1 cellular context compared by ENCODE assay signal in the genomic region with DNA sequence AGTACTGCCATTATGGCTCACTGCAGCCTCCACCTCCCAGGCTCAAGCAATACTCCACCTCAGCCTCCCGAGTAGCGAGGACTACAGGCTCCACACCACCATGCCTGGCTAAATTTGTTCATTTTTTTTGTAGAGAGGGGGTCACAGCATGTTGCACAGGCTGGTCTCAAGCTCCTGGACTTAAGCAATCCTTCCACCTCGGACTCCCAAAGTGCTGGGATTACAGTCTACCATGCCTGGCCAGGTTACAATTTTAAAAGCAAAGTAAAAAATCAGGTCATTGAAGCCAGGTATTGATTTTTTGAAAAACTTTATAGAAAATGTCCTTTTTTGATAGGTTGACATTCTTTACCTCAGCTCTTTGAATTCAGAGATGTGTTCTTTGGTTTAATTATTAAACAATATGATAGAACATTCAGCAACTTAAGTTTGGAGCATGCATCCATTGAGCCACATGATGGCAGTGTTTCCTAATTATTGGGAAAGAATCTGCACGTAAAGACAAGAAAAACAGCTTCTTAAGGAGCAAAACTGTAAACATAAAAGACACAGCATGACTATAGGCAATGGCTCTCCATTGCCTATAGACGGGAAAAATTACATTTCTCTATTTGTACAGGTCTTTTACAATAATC.
A peak's percentile ranks its signal among the peaks of the same experiment; 100 is the strongest.
TF ChIP-seq lines count a peak whose summit lies in the region.

No MANE protein-coding gene starts in this region.

TF ChIP-seq in GM12878, 131 proteins besides CTCF, POLR2A, EP300 and RAD21:
- TF ChIP-seq NBN (IDR thresholded peaks at IDR 0.05), result 0 out of 2 replicates have a peak, but pooled peaks have one; percentile 28
- no peak for TF ChIP-seq CBFB (IDR thresholded peaks at IDR 0.05; ENCODE audit: low read depth)
- TF ChIP-seq KAT2A (conservative IDR thresholded peaks at IDR 0.05; ENCODE audit: control insufficient read depth, low read depth, low read length), result no peak
- peak; percentile 63; the same call in 1 of the 2 replicates for TF ChIP-seq SMARCA5 (IDR thresholded peaks at IDR 0.05)
- TF ChIP-seq, protein P1, sequence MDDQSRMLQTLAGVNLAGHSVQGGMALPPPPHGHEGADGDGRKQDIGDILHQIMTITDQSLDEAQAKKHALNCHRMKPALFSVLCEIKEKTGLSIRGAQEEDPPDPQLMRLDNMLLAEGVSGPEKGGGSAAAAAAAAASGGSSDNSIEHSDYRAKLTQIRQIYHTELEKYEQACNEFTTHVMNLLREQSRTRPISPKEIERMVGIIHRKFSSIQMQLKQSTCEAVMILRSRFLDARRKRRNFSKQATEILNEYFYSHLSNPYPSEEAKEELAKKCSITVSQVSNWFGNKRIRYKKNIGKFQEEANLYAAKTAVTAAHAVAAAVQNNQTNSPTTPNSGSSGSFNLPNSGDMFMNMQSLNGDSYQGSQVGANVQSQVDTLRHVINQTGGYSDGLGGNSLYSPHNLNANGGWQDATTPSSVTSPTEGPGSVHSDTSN (IDR thresholded peaks at IDR 0.05; ENCODE audit: insufficient replicate concordance, low read depth, low read length), result no peak
- 0 out of 2 replicates have a peak, but pooled peaks have one; percentile 70 for TF ChIP-seq RB1 (IDR thresholded peaks at IDR 0.05; ENCODE audit: borderline replicate concordance)
- TF ChIP-seq, protein P2, sequence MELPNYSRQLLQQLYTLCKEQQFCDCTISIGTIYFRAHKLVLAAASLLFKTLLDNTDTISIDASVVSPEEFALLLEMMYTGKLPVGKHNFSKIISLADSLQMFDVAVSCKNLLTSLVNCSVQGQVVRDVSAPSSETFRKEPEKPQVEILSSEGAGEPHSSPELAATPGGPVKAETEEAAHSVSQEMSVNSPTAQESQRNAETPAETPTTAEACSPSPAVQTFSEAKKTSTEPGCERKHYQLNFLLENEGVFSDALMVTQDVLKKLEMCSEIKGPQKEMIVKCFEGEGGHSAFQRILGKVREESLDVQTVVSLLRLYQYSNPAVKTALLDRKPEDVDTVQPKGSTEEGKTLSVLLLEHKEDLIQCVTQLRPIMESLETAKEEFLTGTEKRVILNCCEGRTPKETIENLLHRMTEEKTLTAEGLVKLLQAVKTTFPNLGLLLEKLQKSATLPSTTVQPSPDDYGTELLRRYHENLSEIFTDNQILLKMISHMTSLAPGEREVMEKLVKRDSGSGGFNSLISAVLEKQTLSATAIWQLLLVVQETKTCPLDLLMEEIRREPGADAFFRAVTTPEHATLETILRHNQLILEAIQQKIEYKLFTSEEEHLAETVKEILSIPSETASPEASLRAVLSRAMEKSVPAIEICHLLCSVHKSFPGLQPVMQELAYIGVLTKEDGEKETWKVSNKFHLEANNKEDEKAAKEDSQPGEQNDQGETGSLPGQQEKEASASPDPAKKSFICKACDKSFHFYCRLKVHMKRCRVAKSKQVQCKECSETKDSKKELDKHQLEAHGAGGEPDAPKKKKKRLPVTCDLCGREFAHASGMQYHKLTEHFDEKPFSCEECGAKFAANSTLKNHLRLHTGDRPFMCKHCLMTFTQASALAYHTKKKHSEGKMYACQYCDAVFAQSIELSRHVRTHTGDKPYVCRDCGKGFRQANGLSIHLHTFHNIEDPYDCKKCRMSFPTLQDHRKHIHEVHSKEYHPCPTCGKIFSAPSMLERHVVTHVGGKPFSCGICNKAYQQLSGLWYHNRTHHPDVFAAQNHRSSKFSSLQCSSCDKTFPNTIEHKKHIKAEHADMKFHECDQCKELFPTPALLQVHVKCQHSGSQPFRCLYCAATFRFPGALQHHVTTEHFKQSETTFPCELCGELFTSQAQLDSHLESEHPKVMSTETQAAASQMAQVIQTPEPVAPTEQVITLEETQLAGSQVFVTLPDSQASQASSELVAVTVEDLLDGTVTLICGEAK (IDR thresholded peaks at IDR 0.05; ENCODE audit: borderline replicate concordance), result peak; percentile 55; the same call in 1 of the 2 replicates
- TF ChIP-seq, protein P3, sequence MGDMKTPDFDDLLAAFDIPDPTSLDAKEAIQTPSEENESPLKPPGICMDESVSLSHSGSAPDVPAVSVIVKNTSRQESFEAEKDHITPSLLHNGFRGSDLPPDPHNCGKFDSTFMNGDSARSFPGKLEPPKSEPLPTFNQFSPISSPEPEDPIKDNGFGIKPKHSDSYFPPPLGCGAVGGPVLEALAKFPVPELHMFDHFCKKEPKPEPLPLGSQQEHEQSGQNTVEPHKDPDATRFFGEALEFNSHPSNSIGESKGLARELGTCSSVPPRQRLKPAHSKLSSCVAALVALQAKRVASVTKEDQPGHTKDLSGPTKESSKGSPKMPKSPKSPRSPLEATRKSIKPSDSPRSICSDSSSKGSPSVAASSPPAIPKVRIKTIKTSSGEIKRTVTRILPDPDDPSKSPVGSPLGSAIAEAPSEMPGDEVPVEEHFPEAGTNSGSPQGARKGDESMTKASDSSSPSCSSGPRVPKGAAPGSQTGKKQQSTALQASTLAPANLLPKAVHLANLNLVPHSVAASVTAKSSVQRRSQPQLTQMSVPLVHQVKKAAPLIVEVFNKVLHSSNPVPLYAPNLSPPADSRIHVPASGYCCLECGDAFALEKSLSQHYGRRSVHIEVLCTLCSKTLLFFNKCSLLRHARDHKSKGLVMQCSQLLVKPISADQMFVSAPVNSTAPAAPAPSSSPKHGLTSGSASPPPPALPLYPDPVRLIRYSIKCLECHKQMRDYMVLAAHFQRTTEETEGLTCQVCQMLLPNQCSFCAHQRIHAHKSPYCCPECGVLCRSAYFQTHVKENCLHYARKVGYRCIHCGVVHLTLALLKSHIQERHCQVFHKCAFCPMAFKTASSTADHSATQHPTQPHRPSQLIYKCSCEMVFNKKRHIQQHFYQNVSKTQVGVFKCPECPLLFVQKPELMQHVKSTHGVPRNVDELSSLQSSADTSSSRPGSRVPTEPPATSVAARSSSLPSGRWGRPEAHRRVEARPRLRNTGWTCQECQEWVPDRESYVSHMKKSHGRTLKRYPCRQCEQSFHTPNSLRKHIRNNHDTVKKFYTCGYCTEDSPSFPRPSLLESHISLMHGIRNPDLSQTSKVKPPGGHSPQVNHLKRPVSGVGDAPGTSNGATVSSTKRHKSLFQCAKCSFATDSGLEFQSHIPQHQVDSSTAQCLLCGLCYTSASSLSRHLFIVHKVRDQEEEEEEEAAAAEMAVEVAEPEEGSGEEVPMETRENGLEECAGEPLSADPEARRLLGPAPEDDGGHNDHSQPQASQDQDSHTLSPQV (IDR thresholded peaks at IDR 0.05), result no peak
- TF ChIP-seq SMC3 (IDR thresholded peaks at IDR 0.05; ENCODE audit: borderline replicate concordance, low read length), result peak; percentile 87
- TF ChIP-seq, protein P4, sequence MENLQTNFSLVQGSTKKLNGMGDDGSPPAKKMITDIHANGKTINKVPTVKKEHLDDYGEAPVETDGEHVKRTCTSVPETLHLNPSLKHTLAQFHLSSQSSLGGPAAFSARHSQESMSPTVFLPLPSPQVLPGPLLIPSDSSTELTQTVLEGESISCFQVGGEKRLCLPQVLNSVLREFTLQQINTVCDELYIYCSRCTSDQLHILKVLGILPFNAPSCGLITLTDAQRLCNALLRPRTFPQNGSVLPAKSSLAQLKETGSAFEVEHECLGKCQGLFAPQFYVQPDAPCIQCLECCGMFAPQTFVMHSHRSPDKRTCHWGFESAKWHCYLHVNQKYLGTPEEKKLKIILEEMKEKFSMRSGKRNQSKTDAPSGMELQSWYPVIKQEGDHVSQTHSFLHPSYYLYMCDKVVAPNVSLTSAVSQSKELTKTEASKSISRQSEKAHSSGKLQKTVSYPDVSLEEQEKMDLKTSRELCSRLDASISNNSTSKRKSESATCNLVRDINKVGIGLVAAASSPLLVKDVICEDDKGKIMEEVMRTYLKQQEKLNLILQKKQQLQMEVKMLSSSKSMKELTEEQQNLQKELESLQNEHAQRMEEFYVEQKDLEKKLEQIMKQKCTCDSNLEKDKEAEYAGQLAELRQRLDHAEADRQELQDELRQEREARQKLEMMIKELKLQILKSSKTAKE (IDR thresholded peaks at IDR 0.05; ENCODE audit: low read depth, poor library complexity, severe bottlenecking), result peak; percentile 54
